In genomic region chr1:37721565-37721964, GRCh38 we compare ENCODE assay signal across 27 cellular contexts. TPM values are rescaled to one million over a fixed set of nuclear protein-coding genes. Genes with fewer than 3 reads are reported as not detected.
DNase-seq lines count a peak whose midpoint lies in the region; ATAC-seq and TF ChIP-seq lines count a peak whose summit lies in the region.
"Had no signal": no experiment of that assay in that cellular context is flagged by ENCODE, and none has a peak within 500 bp of the region (broad histone marks: within the 10 kb centered on the region; RNA-seq: fewer than 3 reads in every experiment).

No MANE protein-coding gene starts in this region.

- in situ Hi-C loops in IMR-90 (cut with MboI; ENCODE audit: low sequenced_read_pairs) = no loop called here

- H4K20me1 ChIP-seq in IMR-90 (ENCODE audit: insufficient read depth, low read length) (no peaks in the 10 kb centered on the region; the same call in 1 of the 2 replicates), neural progenitor cell (ENCODE audit: low read depth) (no peaks in the 10 kb centered on the region)

- no peak overlapping the region for H2BK15ac ChIP-seq in IMR-90 (ENCODE audit: low read depth, low read length)

- H3K9me3 ChIP-seq in IMR-90 (ENCODE audit: control insufficient read depth, insufficient read depth, low read length) (no peaks in the 10 kb centered on the region), neural progenitor cell (ENCODE audit: low read depth) (no peaks in the 10 kb centered on the region), mucosa of descending colon (no peaks in the 10 kb centered on the region)
- H3K9me3 ChIP-seq: ascending aorta, ovary, SK-N-SH, upper lobe of right lung had no signal

- no peak overlapping the region for H3K4me3 ChIP-seq in IMR-90 (ENCODE audit: insufficient read depth, low read depth, low read length)
- no peak overlapping the region for H3K4me3 ChIP-seq in neural progenitor cell
- no peak overlapping the region for H3K4me3 ChIP-seq in mucosa of descending colon
- H3K4me3 ChIP-seq: ascending aorta, ovary, upper lobe of right lung had no signal

- no peak overlapping the region for H3K4ac ChIP-seq in IMR-90 (ENCODE audit: low read depth, low read length)

- DNase-seq in IMR-90 = no peak
- DNase-seq in dermis blood vessel endothelial cell = peak; percentile 5
- peak; percentile 30 for DNase-seq in neural progenitor cell (ENCODE audit: low spot score)
- DNase-seq in superior temporal gyrus (ENCODE audit: extremely low spot score) = no peak
- DNase-seq in mucosa of descending colon = no peak
- DNase-seq: activated CD4-positive, alpha-beta T cell treated with anti-CD3 and anti-CD28 coated beads for 36 hours; activated effector memory CD4-positive, alpha-beta T cell treated with anti-CD3 and anti-CD28 coated beads, Interleukin-2, amount 50 U/mL, for 16 hours; activated naive CD8-positive, alpha-beta T cell treated with anti-CD3 and anti-CD28 coated beads for 36 hours; islet precursor cell; NCI-H1092; NCI-H1694 treated with DMSO at 0.1 percent for 48 hours; NCI-H524; ovary; SK-N-SH; stimulated activated CD4-positive, alpha-beta T cell treated with anti-CD3 and anti-CD28 coated beads, Interleukin-2, amount 100 ng/mL, for 48 hours; T-helper 17 cell; upper lobe of right lung had no signal

- peaks cover 26% of the 10 kb centered on the region; the same call in 1 of the 2 replicates for H3K27me3 ChIP-seq in IMR-90 (ENCODE audit: control insufficient read depth, insufficient read depth, low read length)
- no peaks in the 10 kb centered on the region for H3K27me3 ChIP-seq in neural progenitor cell
- H3K27me3 ChIP-seq: ascending aorta, ovary, upper lobe of right lung had no signal

- dilution Hi-C loops in IMR-90 (cut with HindIII; ENCODE audit: low sequenced_read_pairs, unreplicated experiment) = no loop called here

- peaks cover 5% of the 10 kb centered on the region for H3K27me3 Mint-ChIP-seq in neural progenitor cell (ENCODE audit: insufficient read depth, low read depth)

- H3K9me1 ChIP-seq in IMR-90 (ENCODE audit: insufficient read depth, low read length) = no peaks in the 10 kb centered on the region

- no peaks in the 10 kb centered on the region for H3K36me3 Mint-ChIP-seq in neural progenitor cell
- H3K36me3 Mint-ChIP-seq: activated naive CD8-positive, alpha-beta T cell treated with anti-CD3 and anti-CD28 coated beads for 36 hours; natural killer cell treated with Interleukin-12 subunit alpha and Interleukin-12 subunit beta and Interleukin-15 and Interleukin-18, amount 100 ng/mL, for 72 hours had no signal

- BruUV-seq in IMR-90 (replicated peaks; lab: Mats Ljungman, UMichigan) = no TSS peak

- H2AK5ac ChIP-seq in IMR-90 (ENCODE audit: low read depth, low read length) = no peak overlapping the region

- H3K18ac ChIP-seq in IMR-90 (ENCODE audit: low read depth, low read length) = no peak overlapping the region

- H3K9ac ChIP-seq in IMR-90 (ENCODE audit: low read depth, low read length) = no peak overlapping the region
- H3K9ac ChIP-seq in neural progenitor cell = no peak overlapping the region
- H3K9ac ChIP-seq: SK-N-SH had no signal

- no peak overlapping the region for H2BK120ac ChIP-seq in IMR-90 (ENCODE audit: low read depth, low read length)

- H2BK5ac ChIP-seq in IMR-90 (ENCODE audit: low read depth, low read length, poor library complexity, severe bottlenecking) = no peak overlapping the region

- no peak for TF ChIP-seq RAD21 in IMR-90 (IDR thresholded peaks at IDR 0.05; ENCODE audit: low read length)

- H3K79me2 ChIP-seq in neural progenitor cell (ENCODE audit: low read depth) = no peaks in the 10 kb centered on the region

- TF ChIP-seq POLR2A in IMR-90 (IDR thresholded peaks at IDR 0.05; ENCODE audit: low read depth, low read length) = no peak

- H3K23ac ChIP-seq in IMR-90 (ENCODE audit: low read depth, low read length) = no peak overlapping the region

- no peaks in the 10 kb centered on the region for H3K79me1 ChIP-seq in IMR-90 (ENCODE audit: low read depth in 1 of 2, low read length in 2 of 2)

- CTCF ChIA-PET in IMR-90 (lab: Yijun Ruan, JAX) = interaction anchor here (0.6 to 0.7 kb wide), 2 partner anchors 16 to 201 kb away, joined by 3 read pairs; no protein-coding TSS in a partner anchor

- no peak overlapping the region for H3K27ac Mint-ChIP-seq in neural progenitor cell
- H3K27ac Mint-ChIP-seq: activated CD4-positive, alpha-beta T cell treated with anti-CD3 and anti-CD28 coated beads for 36 hours; activated naive CD8-positive, alpha-beta T cell treated with anti-CD3 and anti-CD28 coated beads for 36 hours; dendritic cell treated with granulocyte-macrophage colony-stimulating factor and Interleukin-4, amounts not matched to agents 40 ng/mL and 50 ng/mL, for 4 days; natural killer cell treated with Interleukin-12 subunit alpha and Interleukin-12 subunit beta and Interleukin-15 and Interleukin-18, amount 100 ng/mL, for 72 hours; T-helper 17 cell had no signal

- no peak overlapping the region for H4K8ac ChIP-seq in IMR-90 (ENCODE audit: low read depth in 2 of 2, low read length in 2 of 2)

- 20% methylated on average over 6 of the region's 19 CpGs; no CpG with 5 or more reads in 1 of the 2 experiments for WGBS in IMR-90 (ENCODE audit: extremely low coverage in 2 of 2, insufficient read length in 1 of 2), 2 experiments

- H3K9me3 Mint-ChIP-seq in neural progenitor cell = no peaks in the 10 kb centered on the region
- H3K9me3 Mint-ChIP-seq: activated naive CD8-positive, alpha-beta T cell treated with anti-CD3 and anti-CD28 coated beads for 36 hours; dendritic cell treated with granulocyte-macrophage colony-stimulating factor and Interleukin-4, amounts not matched to agents 40 ng/mL and 50 ng/mL, for 4 days; natural killer cell treated with Interleukin-12 subunit alpha and Interleukin-12 subunit beta and Interleukin-15 and Interleukin-18, amount 100 ng/mL, for 72 hours had no signal

- no peaks in the 10 kb centered on the region for H3F3A ChIP-seq in neural progenitor cell (ENCODE audit: low read depth)

- ATAC-seq in IMR-90 (ENCODE audit: low read depth) = peak; percentile 64
- no peak for ATAC-seq in HG03280 (IDR thresholded peaks at IDR 0.05; ENCODE audit: unreplicated experiment)
- no peak for ATAC-seq in GM21390 (IDR thresholded peaks at IDR 0.05; ENCODE audit: unreplicated experiment)
- no peak for ATAC-seq in mucosa of descending colon
- ATAC-seq: activated CD4-positive, alpha-beta T cell treated with anti-CD3 and anti-CD28 coated beads for 36 hours; natural killer cell treated with Interleukin-12 subunit alpha and Interleukin-12 subunit beta and Interleukin-15 and Interleukin-18, amount 100 ng/mL, for 72 hours; T-helper 17 cell; upper lobe of right lung had no signal

- no peak overlapping the region for H3K14ac ChIP-seq in IMR-90 (replicated peaks; ENCODE audit: low read depth, low read length)

- H3K56ac ChIP-seq in IMR-90 (ENCODE audit: extremely low read depth, insufficient read depth, low read length) = no peak overlapping the region

- H3K4me2 ChIP-seq in IMR-90 (ENCODE audit: low read depth, low read length) (no peak overlapping the region), neural progenitor cell (no peak overlapping the region)
- H3K4me2 ChIP-seq: SK-N-SH had no signal

- H3K36me3 ChIP-seq in IMR-90 (ENCODE audit: control insufficient read depth, insufficient read depth, low read length) = no peaks in the 10 kb centered on the region
- no peaks in the 10 kb centered on the region for H3K36me3 ChIP-seq in neural progenitor cell
- no peaks in the 10 kb centered on the region for H3K36me3 ChIP-seq in mucosa of descending colon (ENCODE audit: low read depth)
- H3K36me3 ChIP-seq: ascending aorta, ovary, upper lobe of right lung had no signal

- no peak for TF ChIP-seq CTCF in IMR-90 (conservative IDR thresholded peaks at IDR 0.05; ENCODE audit: low read depth, low read length)
- TF ChIP-seq CTCF in neural progenitor cell (IDR thresholded peaks at IDR 0.05) = no peak
- no peak for TF ChIP-seq CTCF in mucosa of descending colon (IDR thresholded peaks at IDR 0.05)

- no peak overlapping the region for H3K4me3 Mint-ChIP-seq in neural progenitor cell
- H3K4me3 Mint-ChIP-seq: activated CD4-positive, alpha-beta T cell treated with anti-CD3 and anti-CD28 coated beads for 36 hours; activated naive CD8-positive, alpha-beta T cell treated with anti-CD3 and anti-CD28 coated beads for 36 hours; dendritic cell treated with granulocyte-macrophage colony-stimulating factor and Interleukin-4, amounts not matched to agents 40 ng/mL and 50 ng/mL, for 4 days; natural killer cell treated with Interleukin-12 subunit alpha and Interleukin-12 subunit beta and Interleukin-15 and Interleukin-18, amount 100 ng/mL, for 72 hours; T-helper 17 cell had no signal

- no peak overlapping the region for H4K91ac ChIP-seq in IMR-90 (ENCODE audit: insufficient read depth, low read depth, low read length)

- H3K27ac ChIP-seq in IMR-90 (ENCODE audit: insufficient read depth, low read length) = no peak overlapping the region
- no peak overlapping the region for H3K27ac ChIP-seq in neural progenitor cell
- H3K27ac ChIP-seq: ascending aorta, C4-2B, ovary, upper lobe of right lung had no signal

- no peak overlapping the region for H2AFZ ChIP-seq in IMR-90 (replicated peaks; ENCODE audit: low read length, poor library complexity)
- no peak overlapping the region for H2AFZ ChIP-seq in neural progenitor cell (replicated peaks)

- intact Hi-C loops in IMR-90 (cut with micrococcal nuclease) = no loop called here
- intact Hi-C loops in mucosa of descending colon (cut with DNase I, micrococcal nuclease) = no loop called here

- no peak overlapping the region for H2BK20ac ChIP-seq in IMR-90 (ENCODE audit: low read depth, low read length)

- H2AK9ac ChIP-seq in IMR-90 (replicated peaks; ENCODE audit: low read depth, low read length, poor library complexity) = no peak overlapping the region

- H3K4me1 Mint-ChIP-seq in neural progenitor cell = peaks cover 27% of the 10 kb centered on the region
- H3K4me1 Mint-ChIP-seq: activated CD4-positive, alpha-beta T cell treated with anti-CD3 and anti-CD28 coated beads for 36 hours; activated naive CD8-positive, alpha-beta T cell treated with anti-CD3 and anti-CD28 coated beads for 36 hours had no signal

- H4K5ac ChIP-seq in IMR-90 (ENCODE audit: low read depth, low read length) = no peak overlapping the region

- POLR2A ChIA-PET in IMR-90 (lab: Charles Lee; ENCODE audit: unreplicated experiment) = no interaction called here

- H3K4me1 ChIP-seq in IMR-90 (ENCODE audit: control insufficient read depth, insufficient read depth, low read length) = no peaks in the 10 kb centered on the region
- H3K4me1 ChIP-seq in neural progenitor cell = peaks cover 8% of the 10 kb centered on the region
- H3K4me1 ChIP-seq in mucosa of descending colon (ENCODE audit: low read depth) = no peaks in the 10 kb centered on the region
- H3K4me1 ChIP-seq: ascending aorta, upper lobe of right lung had no signal

RNA-seq across cellular contexts. Expression of gene CDCA8, which starts 29.2 kb away (rescaled TPM):
- total RNA-seq in IMR-90 (2012; rRNA removed) (5.9 and 6.1 TPM in 2 replicates), dermis blood vessel endothelial cell (3.7 and 23.0 TPM in 2 replicates), neural progenitor cell (ENCODE audit: low replicate concordance) (49.3 and 65.0 TPM in 2 replicates), mucosa of descending colon (10 to 100 TPM in 2 of 3 donors, 1 to 10 TPM in 1; 3.8 to 16.8 (median 10.1) TPM)
- polyA plus RNA-seq in IMR-90 (2012; rRNA removed) = 25.2 and 25.7 TPM in 2 replicates
- polyA plus RNA-seq in IMR-90 (2012; cell fraction: cytosol; rRNA removed) = 10.8 and 14.8 TPM in 2 replicates
- polyA plus RNA-seq in IMR-90 (2012; cell fraction: nucleus; rRNA removed; ENCODE audit: low replicate concordance) = 13.9 and 16.8 TPM in 2 replicates

RNA-seq across cellular contexts. Expression of gene EPHA10, which starts 43.4 kb away (rescaled TPM):
- total RNA-seq in IMR-90 (2012; rRNA removed) (not detected in 2 replicates), dermis blood vessel endothelial cell (0.05 TPM in 1 of 2 replicates, not detected in the other), neural progenitor cell (ENCODE audit: low replicate concordance) (0.53 TPM in 1 of 2 replicates, not detected in the other), mucosa of descending colon (10 to 100 TPM; 45.3 to 74.4 (median 66.0) TPM)
- not detected in 2 replicates for polyA plus RNA-seq in IMR-90 (2012; rRNA removed)
- not detected in 2 replicates for polyA plus RNA-seq in IMR-90 (2012; cell fraction: cytosol; rRNA removed)
- polyA plus RNA-seq in IMR-90 (2012; cell fraction: nucleus; rRNA removed; ENCODE audit: low replicate concordance) = 0.01 TPM in 2 replicates
- total RNA-seq: activated naive CD8-positive, alpha-beta T cell treated with anti-CD3 and anti-CD28 coated beads for 36 hours; cardiac septum; Daoy; endothelial cell of umbilical vein; mononuclear cell; natural killer cell treated with Interleukin-12 subunit alpha and Interleukin-12 subunit beta and Interleukin-15 and Interleukin-18, amount 100 ng/mL, for 72 hours had no signal
- polyA plus RNA-seq: endothelial cell of umbilical vein had no signal

Comparison
In these comparisons a context has a peak if more than half of its experiments do, and no peak if none do; other contexts are left out.
1. DNase-seq: peak in dermis blood vessel endothelial cell (single experiment) and neural progenitor cell (single experiment); none in IMR-90 (single experiment), superior temporal gyrus (single experiment) and mucosa of descending colon (0 of 3).
2. RNA of gene EPHA10, which starts 43.4 kb away (total RNA-seq): 45.3 to 74.4 TPM in mucosa of descending colon; 0.53 TPM in neural progenitor cell, not detected in IMR-90 and 0.05 TPM in dermis blood vessel endothelial cell; every median in the first group is over 10 times any median in the second.